1 cellular context compared by ENCODE assay signal in the genomic region with DNA sequence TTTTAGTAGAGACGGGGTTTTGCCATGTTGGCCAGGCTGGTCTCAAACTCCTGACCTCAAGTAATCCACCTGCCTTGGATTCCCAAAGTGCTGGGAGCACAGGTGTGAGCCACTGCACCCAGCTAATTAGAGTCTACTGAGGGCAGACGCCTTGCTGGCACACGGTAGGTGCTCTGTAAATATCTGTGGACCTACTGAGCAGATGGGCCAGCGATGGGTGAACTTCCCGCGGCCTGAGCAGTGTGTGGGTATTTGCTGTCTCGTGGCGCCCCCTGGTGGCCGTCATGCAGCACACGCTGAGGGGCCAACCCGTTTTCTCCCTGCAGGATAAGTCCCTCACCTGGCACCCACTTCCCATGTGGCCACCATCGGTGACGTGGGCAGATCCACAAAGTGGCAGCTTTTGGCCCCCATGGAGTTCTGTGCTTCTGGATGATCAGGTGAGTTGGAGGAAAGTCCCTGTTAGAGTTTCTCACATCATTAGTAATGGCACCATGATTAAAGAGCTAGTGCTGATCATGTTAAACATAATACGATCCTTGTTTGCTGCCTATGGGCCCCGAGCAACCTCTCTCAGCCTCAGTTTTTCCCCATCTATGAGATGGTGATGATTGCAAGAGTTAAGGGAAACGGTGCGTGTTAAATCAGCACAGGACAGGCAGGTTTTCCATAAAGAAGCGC.
TF ChIP-seq lines count a peak whose summit lies in the region.

No MANE protein-coding gene starts in this region.

TF ChIP-seq in IMR-90, 13 proteins besides CTCF, POLR2A, EP300 and RAD21:
- no peak for TF ChIP-seq BHLHE40 (IDR thresholded peaks at IDR 0.05; ENCODE audit: low read depth, low read length)
- TF ChIP-seq NFE2L2 (IDR thresholded peaks at IDR 0.05; ENCODE audit: low read depth, low read length), result 0 out of 2 replicates have a peak, but pooled peaks have one; percentile 13
- peak; percentile 89 for TF ChIP-seq SMC3 (IDR thresholded peaks at IDR 0.05; ENCODE audit: low read depth, low read length)
- peak; percentile 25; the same call in 1 of the 2 replicates for TF ChIP-seq MAZ (IDR thresholded peaks at IDR 0.05; ENCODE audit: borderline replicate concordance, low read depth, low read length)
